In the genomic region with DNA sequence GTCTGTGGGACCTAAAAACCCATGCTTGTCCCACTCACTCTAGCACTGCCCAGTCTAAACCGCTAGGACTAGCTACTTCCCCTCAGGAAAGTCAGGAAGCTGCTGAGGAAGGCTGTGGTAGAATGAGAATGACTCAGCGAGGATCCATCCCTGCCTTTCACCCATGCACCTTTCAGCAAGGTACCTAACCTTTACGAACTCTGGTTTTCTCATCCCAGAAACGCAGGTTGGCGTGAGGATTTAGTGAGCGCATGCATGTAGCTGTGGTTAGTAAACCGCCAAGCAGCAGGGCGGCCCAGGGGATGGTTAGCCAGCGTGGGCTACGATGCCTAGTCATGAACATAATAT, we compare ENCODE assay signal across 8 cellular contexts. TPM values are rescaled to one million over a fixed set of nuclear protein-coding genes. Genes with fewer than 3 reads are reported as not detected.
DNase-seq lines count a peak whose midpoint lies in the region; ATAC-seq and TF ChIP-seq lines count a peak whose summit lies in the region.

No MANE protein-coding gene starts in this region.

- 54 to 76% methylated on average over 10 of the region's 10 CpGs for WGBS in sigmoid colon, 2 donors

- H3K36me3 ChIP-seq in sigmoid colon = no peaks in the 10 kb centered on the region

- H3K4me1 ChIP-seq in sigmoid colon = peaks cover 0 to 31% (median 7%) of the 10 kb centered on the region in 4 donors

- H3K27me3 ChIP-seq in sigmoid colon = no peaks in the 10 kb centered on the region

- TF ChIP-seq EP300 in sigmoid colon (IDR thresholded peaks at IDR 0.05) = no peak

- no peaks in the 10 kb centered on the region for H3K9me3 ChIP-seq in sigmoid colon

- peak overlapping the region; percentile 84 to 97 (median 96) for H3K27ac ChIP-seq in sigmoid colon

- intact Hi-C loops in left ventricle myocardium superior (cut with micrococcal nuclease) = loop anchor here (10.0 kb wide), 1 partner anchor 95 kb away; no protein-coding TSS in a partner anchor
- intact Hi-C loops in sigmoid colon (cut with DNase I) = loop anchor here (1.0 to 5.0 kb wide), 4 partner anchors 32 to 129 kb away; a partner anchor contains a TSS

- ATAC-seq in GM21526 (IDR thresholded peaks at IDR 0.05; ENCODE audit: low FRiP score, unreplicated experiment) = peak; percentile 8
- peak; percentile 20 for ATAC-seq in left ventricle myocardium superior
- ATAC-seq in GM18519 (IDR thresholded peaks at IDR 0.05; ENCODE audit: low FRiP score, unreplicated experiment) = no peak

- DNase-seq in Ammon's horn (ENCODE audit: low spot score) = peak; percentile 43
- peak; percentile 71 for DNase-seq in NB4 (ENCODE audit: low read depth)
- peak; percentile 54 for DNase-seq in activated naive CD4-positive, alpha-beta T cell treated with Interleukin-2 at 50 U/mL for 16 hours
- no peak for DNase-seq in left ventricle myocardium superior
- no peak for DNase-seq in sigmoid colon
- DNase-seq in NCI-H1694 treated with DMSO at 0.1 percent for 48 hours (lab: John Stamatoyannopoulos, UW) = no peak

- no peak for TF ChIP-seq CTCF in NB4 (IDR thresholded peaks at IDR 0.05; ENCODE audit: low read depth, low read length)
- no peak for TF ChIP-seq CTCF in sigmoid colon (IDR thresholded peaks at IDR 0.05)

- TF ChIP-seq POLR2A in NB4 (IDR thresholded peaks at IDR 0.05; ENCODE audit: extremely low read depth, insufficient read length) = no peak
- TF ChIP-seq POLR2A in sigmoid colon (IDR thresholded peaks at IDR 0.05) = no peak

- H3K4me3 ChIP-seq in NB4 (ENCODE audit: low read depth, low read length) = peak overlapping the region; percentile 58
- peak overlapping the region in 3 of 4 donors; percentile 94 to 98 (median 95) for H3K4me3 ChIP-seq in sigmoid colon

RNA-seq across cellular contexts. Expression of a gene that starts 26.3 kb away (rescaled TPM):
- total RNA-seq in left ventricle myocardium superior = 8.5 TPM
- total RNA-seq in sigmoid colon = 10 to 100 TPM; 16.5 to 25.2 (median 21.8) TPM
- 10 to 100 TPM; 15.0 to 29.4 (median 24.1) TPM for polyA plus RNA-seq in sigmoid colon

RNA-seq across cellular contexts. Expression of a gene that starts 29.8 kb away (rescaled TPM):
- total RNA-seq in left ventricle myocardium superior (6.4 TPM), sigmoid colon (10 to 100 TPM in 1 of 4 donors, 1 to 10 TPM in 3; 4.3 to 12.6 (median 7.9) TPM)
- polyA plus RNA-seq in sigmoid colon = 1 to 10 TPM; 2.8 to 9.7 (median 4.2) TPM

RNA-seq across cellular contexts. Expression of a gene that starts 31.6 kb away (rescaled TPM):
- not detected for total RNA-seq in left ventricle myocardium superior
- not detected for total RNA-seq in sigmoid colon
- not detected for polyA plus RNA-seq in sigmoid colon

RNA-seq across cellular contexts. Expression of a gene that starts 52.3 kb away (rescaled TPM):
- total RNA-seq in left ventricle myocardium superior = 4.5 TPM
- total RNA-seq in sigmoid colon = 10 to 100 TPM in 3 of 4 donors, 1 to 10 TPM in 1; 6.6 to 16.8 (median 11.4) TPM
- 10 to 100 TPM in 1 of 3 donors, 1 to 10 TPM in 2; 3.0 to 12.3 (median 3.0) TPM for polyA plus RNA-seq in sigmoid colon

RNA-seq across cellular contexts. Expression of a gene that starts 57.8 kb away (rescaled TPM):
- 243 TPM for total RNA-seq in left ventricle myocardium superior
- total RNA-seq in sigmoid colon = not detected
- under 1 TPM in 2 of 3 donors, not detected in 1; under 0.01 to 0.03 TPM for polyA plus RNA-seq in sigmoid colon

Comparison
In these comparisons a context has a peak if more than half of its experiments do, and no peak if none do; other contexts are left out.
1. DNase-seq: peak in Ammon's horn (single experiment), NB4 (single experiment) and activated naive CD4-positive, alpha-beta T cell treated with Interleukin-2 at 50 U/mL for 16 hours (single experiment); none in left ventricle myocardium superior (single experiment), sigmoid colon (single experiment) and NCI-H1694 treated with DMSO at 0.1 percent for 48 hours (single experiment).